Comparison of ENCODE assay signal across 24 cellular contexts in genomic region chr3:37701729-37702128, GRCh38.
"Had no signal": no experiment of that assay in that cellular context is flagged by ENCODE, and none has a peak within 500 bp of the region (broad histone marks: within the 10 kb centered on the region; RNA-seq: fewer than 3 reads in every experiment).

No MANE protein-coding gene starts in this region.

- H3K9me3 ChIP-seq: gastrocnemius medialis, heart left ventricle, left ventricle myocardium inferior, stomach had no signal

- H3K36me3 ChIP-seq: brain microvascular endothelial cell, gastrocnemius medialis, left ventricle myocardium inferior, stomach had no signal

- H3K4me3 ChIP-seq: gastrocnemius medialis, heart left ventricle, left ventricle myocardium inferior, skin epidermis, stomach had no signal

- H3K4me1 Mint-ChIP-seq: activated naive CD4-positive, alpha-beta T cell treated with anti-CD3 and anti-CD28 coated beads, Interleukin-2, amount 10 ng/mL, durations not matched to agents 7 days and 5 days; activated naive CD8-positive, alpha-beta T cell treated with anti-CD3 and anti-CD28 coated beads, Interleukin-2, amount 50 U/mL, for 24 hours had no signal

- ATAC-seq: activated naive CD8-positive, alpha-beta T cell treated with anti-CD3 and anti-CD28 coated beads, Interleukin-2, amount 50 U/mL, for 24 hours; activated T-cell treated with anti-CD3 and anti-CD28 coated beads, Interleukin-2, amount 50 U/mL, for 4 hours; esophagus mucosa; gastrocnemius medialis had no signal

- H3K36me3 Mint-ChIP-seq: activated naive CD4-positive, alpha-beta T cell treated with anti-CD3 and anti-CD28 coated beads, Interleukin-2, amount 10 ng/mL, durations not matched to agents 7 days and 5 days had no signal

- H3K9me3 Mint-ChIP-seq: activated naive CD4-positive, alpha-beta T cell treated with anti-CD3 and anti-CD28 coated beads, Interleukin-2, amount 10 ng/mL, durations not matched to agents 7 days and 5 days; activated naive CD8-positive, alpha-beta T cell treated with anti-CD3 and anti-CD28 coated beads, Interleukin-2, amount 50 U/mL, for 24 hours; activated T-cell treated with anti-CD3 and anti-CD28 coated beads, Interleukin-2, amount 50 U/mL, for 4 hours; neural crest cell; T-helper 1 cell treated with Interleukin-12 subunit alpha and Interleukin-12 subunit beta and Interleukin-4 antibody, amounts not matched to agents 30 μg/mL and 1 μg/mL, for 36 hours had no signal

- H3K27ac Mint-ChIP-seq: activated naive CD4-positive, alpha-beta T cell treated with anti-CD3 and anti-CD28 coated beads, Interleukin-2, amount 10 ng/mL, durations not matched to agents 7 days and 5 days; activated naive CD8-positive, alpha-beta T cell treated with anti-CD3 and anti-CD28 coated beads, Interleukin-2, amount 50 U/mL, for 24 hours; progenitor cell of endocrine pancreas; T-helper 1 cell treated with Interleukin-12 subunit alpha and Interleukin-12 subunit beta and Interleukin-4 antibody, amounts not matched to agents 30 μg/mL and 1 μg/mL, for 36 hours; type B pancreatic cell had no signal

- H3K4me3 Mint-ChIP-seq: activated naive CD4-positive, alpha-beta T cell treated with anti-CD3 and anti-CD28 coated beads, Interleukin-2, amount 10 ng/mL, durations not matched to agents 7 days and 5 days; activated naive CD8-positive, alpha-beta T cell treated with anti-CD3 and anti-CD28 coated beads, Interleukin-2, amount 50 U/mL, for 24 hours; activated T-cell treated with anti-CD3 and anti-CD28 coated beads, Interleukin-2, amount 50 U/mL, for 4 hours; neural crest cell; T-helper 1 cell treated with Interleukin-12 subunit alpha and Interleukin-12 subunit beta and Interleukin-4 antibody, amounts not matched to agents 30 μg/mL and 1 μg/mL, for 36 hours; type B pancreatic cell had no signal

- DNase-seq: activated CD4-positive, alpha-beta T cell treated with anti-CD3 and anti-CD28 coated beads, Interleukin-2, amount 50 U/mL, for 1 hour; activated CD4-positive, CD25-positive, alpha-beta regulatory T cell treated with anti-CD3 and anti-CD28 coated beads, Interleukin-2, amount 50 U/mL, for 72 hours; activated CD8-positive, alpha-beta memory T cell treated with anti-CD3 and anti-CD28 coated beads, Interleukin-2, amount 50 U/mL, for 4 hours; activated naive CD4-positive, alpha-beta T cell treated with anti-CD3 and anti-CD28 coated beads, Interleukin-2, amount 10 ng/mL, durations not matched to agents 7 days and 5 days; activated naive CD8-positive, alpha-beta T cell treated with anti-CD3 and anti-CD28 coated beads, Interleukin-2, amount 50 U/mL, for 24 hours; activated T-cell treated with anti-CD3 and anti-CD28 coated beads, Interleukin-2, amount 50 U/mL, for 4 hours; aorta; brain microvascular endothelial cell; cerebellar nuclear complex; effector CD4-positive, alpha-beta T cell; gastrocnemius medialis; heart left ventricle; kidney glomerular epithelial cell; left ventricle myocardium inferior; mammary epithelial cell; midbrain; stimulated activated CD4-positive, alpha-beta T cell treated with anti-CD3 and anti-CD28 coated beads, Interleukin-2, amount 100 ng/mL, for 48 hours; stomach had no signal

- H3K27me3 ChIP-seq: heart left ventricle, stomach had no signal

- H3K27ac ChIP-seq: brain microvascular endothelial cell, gastrocnemius medialis, heart left ventricle, left ventricle myocardium inferior, skin epidermis, stomach had no signal
